9 cellular contexts compared by ENCODE assay signal in the genomic region with DNA sequence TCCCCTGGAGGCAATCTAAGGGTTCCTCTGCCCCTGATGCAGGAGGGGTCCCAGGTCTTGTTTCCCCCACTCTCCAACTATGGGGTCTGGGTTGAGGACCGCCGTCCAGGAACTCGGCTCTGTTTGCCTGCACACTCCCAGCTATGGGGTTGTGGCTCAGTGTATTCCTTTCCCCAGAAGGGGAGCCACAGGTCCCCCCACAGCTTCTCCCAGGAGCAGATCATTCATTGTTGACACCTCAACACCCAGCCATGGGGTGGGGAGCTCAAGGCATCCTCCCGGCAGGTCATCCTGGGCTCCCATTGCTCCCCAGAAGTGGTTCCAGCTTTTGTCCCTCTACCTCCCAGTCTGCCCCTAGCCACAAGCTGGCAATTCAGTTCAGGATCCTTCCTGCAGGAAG. TPM values are rescaled to one million over a fixed set of nuclear protein-coding genes. Genes with fewer than 3 reads are reported as not detected.
DNase-seq lines count a peak whose midpoint lies in the region; FAIRE-seq and TF ChIP-seq lines count a peak whose summit lies in the region.
"Had no signal": no experiment of that assay in that cellular context is flagged by ENCODE, and none has a peak within 500 bp of the region (broad histone marks: within the 10 kb centered on the region; RNA-seq: fewer than 3 reads in every experiment).

No MANE protein-coding gene starts in this region.

- H3K27ac ChIP-seq in C4-2B (peak overlapping the region; percentile 70), RWPE1 (peak overlapping the region; percentile 78), osteoblast (ENCODE audit: low read depth, low read length) (peak overlapping the region; percentile 28)

- H3K4me3 ChIP-seq in epithelial cell of esophagus (ENCODE audit: low read length) (peak overlapping the region; percentile 64), osteoblast (ENCODE audit: insufficient read depth, low read length) (peak overlapping the region; percentile 75)

- no peaks in the 10 kb centered on the region for H4K20me1 ChIP-seq in osteoblast (ENCODE audit: insufficient read depth, low read length)

- H2AFZ ChIP-seq in osteoblast (ENCODE audit: low read length), result peak overlapping the region; percentile 31

- DNase-seq in RWPE1 (ENCODE audit: low spot score) (no peak), epithelial cell of esophagus (ENCODE audit: low read depth) (no peak), osteoblast (ENCODE audit: insufficient read length, low spot score, missing footprints) (peak; percentile 94), DMS153 (lab: John Stamatoyannopoulos, UW) (no peak), putamen (ENCODE audit: low spot score) (no peak), H54 (ENCODE audit: insufficient read length, low spot score) (no peak), NCI-H128 (lab: John Stamatoyannopoulos, UW; ENCODE audit: unreplicated experiment) (no peak)

- no peaks in the 10 kb centered on the region for H3K9me3 ChIP-seq in osteoblast (ENCODE audit: low read depth, low read length)

- H3K36me3 ChIP-seq in osteoblast (ENCODE audit: insufficient read depth, low read length), result peaks cover 4% of the 10 kb centered on the region

- no peak for TF ChIP-seq POLR2A in H54 (IDR thresholded peaks at IDR 0.05; ENCODE audit: low read depth, low read length)

- CTCF ChIA-PET in RWPE1 (lab: Yijun Ruan, JAX), result interaction anchor here (1.2 kb wide), 1 partner anchor 20 kb away, joined by 5 read pairs; a partner anchor contains a TSS

- H3K27me3 ChIP-seq in osteoblast (ENCODE audit: insufficient read depth, low read length), result peaks cover 3% of the 10 kb centered on the region

- no peak for FAIRE-seq in H54 (lab: Jason Lieb, UNC)
- FAIRE-seq: GM12891 had no signal

- H3K4me1 ChIP-seq in osteoblast (ENCODE audit: insufficient read depth, low read length), result peaks cover 18% of the 10 kb centered on the region

- peak overlapping the region; percentile 97 for H3K4me2 ChIP-seq in osteoblast (ENCODE audit: insufficient read depth, low read length)

- TF ChIP-seq CTCF in C4-2B (conservative IDR thresholded peaks at IDR 0.05) (no peak), RWPE1 (conservative IDR thresholded peaks at IDR 0.05; ENCODE audit: low read depth) (no peak), epithelial cell of esophagus (IDR thresholded peaks at IDR 0.05; ENCODE audit: insufficient read depth, low read depth, low read length, missing control alignments) (no peak), osteoblast (IDR thresholded peaks at IDR 0.05; ENCODE audit: extremely low read depth, low read depth, low read length) (no peak)

- POLR2A ChIA-PET in RWPE1 (lab: Yijun Ruan, JAX; ENCODE audit: low non-redundant PET), result interaction anchor here (0.5 kb wide), 1 partner anchor 134 kb away, joined by 3 read pairs; no protein-coding TSS in a partner anchor

- H3K79me2 ChIP-seq in osteoblast (ENCODE audit: insufficient read depth, low read length), result peaks cover 7% of the 10 kb centered on the region

RNA-seq across cellular contexts. Expression of a gene that starts 1.0 kb away (rescaled TPM):
- total RNA-seq in osteoblast, result 25.0 and 26.1 TPM in 2 replicates

RNA-seq across cellular contexts. Expression of a gene that starts 5.5 kb away (rescaled TPM):
- 16.6 and 21.2 TPM in 2 replicates for total RNA-seq in osteoblast

RNA-seq across cellular contexts. Expression of a gene that starts 18.6 kb away (rescaled TPM):
- total RNA-seq in osteoblast, result 75.1 and 83.6 TPM in 2 replicates

RNA-seq across cellular contexts. Expression of a gene that starts 28.0 kb away (rescaled TPM):
- total RNA-seq in osteoblast, result 2.9 and 4.1 TPM in 2 replicates

Comparison
In these comparisons a context has a peak if more than half of its experiments do, and no peak if none do; other contexts are left out.
1. H3K27ac ChIP-seq: peak in every context shown above with its lines; median percentile 78 in RWPE1; 70 in C4-2B; 28 in osteoblast.